13 cellular contexts compared by ENCODE assay signal in genomic region chr14:64767215-64767964, GRCh38.
"Had no signal": no experiment of that assay in that cellular context is flagged by ENCODE, and none has a peak within 500 bp of the region (broad histone marks: within the 10 kb centered on the region; RNA-seq: fewer than 3 reads in every experiment).

No MANE protein-coding gene starts in this region.

- DNase-seq: activated CD4-positive, alpha-beta T cell treated with anti-CD3 and anti-CD28 coated beads, Interleukin-2, amount 10 ng/mL, durations not matched to agents 24 days and 14 days; activated CD4-positive, CD25-positive, alpha-beta regulatory T cell; activated CD8-positive, alpha-beta memory T cell treated with anti-CD3 and anti-CD28 coated beads, Interleukin-2, amount 50 U/mL, for 48 hours; activated gamma-delta T cell treated with Interleukin-2 at 50 U/mL for 16 hours; activated T-cell treated with anti-CD3 and anti-CD28 coated beads, Interleukin-2, amount 50 U/mL, for 72 hours; amniotic stem cell; testis had no signal

- H3K27me3 Mint-ChIP-seq: activated CD4-positive, alpha-beta T cell treated with anti-CD3 and anti-CD28 coated beads, Interleukin-2, amount 10 ng/mL, durations not matched to agents 24 days and 14 days; activated naive CD8-positive, alpha-beta T cell; natural killer cell treated with Interleukin-12 subunit alpha and Interleukin-12 subunit beta and Interleukin-15 and Interleukin-18, amount 100 ng/mL, for 72 hours; stimulated activated naive CD8-positive, alpha-beta T cell treated with anti-CD3 and anti-CD28 coated beads, Interleukin-15, Interleukin-2, amounts not matched to agents 100 ng/mL and 50 ng/mL, for 24 hours had no signal

- ATAC-seq: activated T-cell treated with anti-CD3 and anti-CD28 coated beads, Interleukin-2, amount 50 U/mL, for 72 hours; natural killer cell treated with Interleukin-12 subunit alpha and Interleukin-12 subunit beta and Interleukin-15 and Interleukin-18, amount 100 ng/mL, for 72 hours had no signal

- H3K36me3 Mint-ChIP-seq: activated naive CD8-positive, alpha-beta T cell; natural killer cell treated with Interleukin-12 subunit alpha and Interleukin-12 subunit beta and Interleukin-15 and Interleukin-18, amount 100 ng/mL, for 72 hours had no signal

- H3K4me2 ChIP-seq: smooth muscle cell had no signal

- H3K27ac ChIP-seq: right atrium auricular region, testis had no signal

- H3K27me3 ChIP-seq: right atrium auricular region, testis had no signal

- H3K4me3 Mint-ChIP-seq: activated CD4-positive, alpha-beta T cell treated with anti-CD3 and anti-CD28 coated beads, Interleukin-2, amount 10 ng/mL, durations not matched to agents 24 days and 14 days; activated naive CD8-positive, alpha-beta T cell; activated T-cell treated with anti-CD3 and anti-CD28 coated beads, Interleukin-2, amount 50 U/mL, for 72 hours; natural killer cell treated with Interleukin-12 subunit alpha and Interleukin-12 subunit beta and Interleukin-15 and Interleukin-18, amount 100 ng/mL, for 72 hours; stimulated activated naive CD8-positive, alpha-beta T cell treated with anti-CD3 and anti-CD28 coated beads, Interleukin-15, Interleukin-2, amounts not matched to agents 100 ng/mL and 50 ng/mL, for 24 hours had no signal

- H3K27ac Mint-ChIP-seq: activated CD4-positive, alpha-beta T cell treated with anti-CD3 and anti-CD28 coated beads, Interleukin-2, amount 10 ng/mL, durations not matched to agents 24 days and 14 days; activated naive CD8-positive, alpha-beta T cell; activated T-cell treated with anti-CD3 and anti-CD28 coated beads, Interleukin-2, amount 50 U/mL, for 72 hours; natural killer cell treated with Interleukin-12 subunit alpha and Interleukin-12 subunit beta and Interleukin-15 and Interleukin-18, amount 100 ng/mL, for 72 hours; progenitor cell of endocrine pancreas; stimulated activated naive CD8-positive, alpha-beta T cell treated with anti-CD3 and anti-CD28 coated beads, Interleukin-15, Interleukin-2, amounts not matched to agents 100 ng/mL and 50 ng/mL, for 24 hours had no signal

- H3K9me3 ChIP-seq: right atrium auricular region, testis had no signal

- H3K4me3 ChIP-seq: right atrium auricular region, smooth muscle cell, testis had no signal

- H3K9me3 Mint-ChIP-seq: activated CD4-positive, alpha-beta T cell treated with anti-CD3 and anti-CD28 coated beads, Interleukin-2, amount 10 ng/mL, durations not matched to agents 24 days and 14 days; activated T-cell treated with anti-CD3 and anti-CD28 coated beads, Interleukin-2, amount 50 U/mL, for 72 hours; natural killer cell treated with Interleukin-12 subunit alpha and Interleukin-12 subunit beta and Interleukin-15 and Interleukin-18, amount 100 ng/mL, for 72 hours; stimulated activated naive CD8-positive, alpha-beta T cell treated with anti-CD3 and anti-CD28 coated beads, Interleukin-15, Interleukin-2, amounts not matched to agents 100 ng/mL and 50 ng/mL, for 24 hours had no signal
